11 cellular contexts compared by ENCODE assay signal in the genomic region with DNA sequence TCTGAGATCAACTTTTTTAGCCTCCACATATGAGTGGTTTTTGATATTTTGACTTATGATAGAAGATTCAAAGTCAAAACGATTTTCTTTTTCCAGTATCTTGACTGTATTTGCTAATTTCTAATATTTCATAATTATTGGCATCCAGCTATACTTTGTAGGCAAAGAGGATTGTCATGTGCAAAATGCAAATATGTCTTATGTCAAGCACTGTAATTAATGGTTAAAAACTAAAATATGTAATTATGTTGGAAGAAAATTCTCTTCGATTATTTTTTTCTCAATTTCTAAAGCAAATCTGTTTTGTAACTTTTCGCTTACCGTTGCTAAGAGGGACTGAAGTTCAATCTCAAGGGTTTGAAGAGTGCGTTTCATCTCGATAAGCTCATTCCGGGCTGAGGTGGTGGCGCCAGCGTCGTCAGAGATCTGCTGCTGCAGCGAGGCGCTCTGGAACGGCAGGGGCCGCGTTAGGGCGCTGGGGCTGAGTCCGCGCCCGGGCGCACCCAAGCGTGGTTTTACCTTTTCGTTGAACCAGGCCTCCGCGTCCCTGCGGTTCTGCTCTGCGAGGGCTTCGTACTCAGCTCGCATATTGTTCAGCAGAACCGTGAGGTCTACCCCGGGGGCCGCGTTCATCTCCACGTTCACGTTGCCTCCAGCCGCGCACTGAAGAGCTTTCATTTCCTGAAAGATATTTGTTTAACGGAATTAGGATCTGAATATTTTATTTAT. TPM values are rescaled to one million over a fixed set of nuclear protein-coding genes. Genes with fewer than 3 reads are reported as not detected.
A peak's percentile ranks its signal among the peaks of the same experiment; 100 is the strongest.
DNase-seq lines count a peak whose midpoint lies in the region; ATAC-seq and TF ChIP-seq lines count a peak whose summit lies in the region.
"Had no signal": no experiment of that assay in that cellular context is flagged by ENCODE, and none has a peak within 500 bp of the region (broad histone marks: within the 10 kb centered on the region; RNA-seq: fewer than 3 reads in every experiment).

No MANE protein-coding gene starts in this region.

- ATAC-seq in GM19324 (IDR thresholded peaks at IDR 0.05; ENCODE audit: low FRiP score, unreplicated experiment), result no peak
- ATAC-seq in GM21825 (IDR thresholded peaks at IDR 0.05; ENCODE audit: unreplicated experiment), result no peak

- no peak for TF ChIP-seq POLR2A in erythroblast (IDR thresholded peaks at IDR 0.05; ENCODE audit: low read length)

- intact Hi-C loops in activated CD4-positive, alpha-beta T cell treated with anti-CD3 and anti-CD28 coated beads, Interleukin-2, amount 10 ng/mL, durations not matched to agents 24 days and 14 days (cut with micrococcal nuclease), result no loop called here

- no peaks in the 10 kb centered on the region for H3K4me1 Mint-ChIP-seq in activated CD4-positive, alpha-beta T cell treated with anti-CD3 and anti-CD28 coated beads, Interleukin-2, amount 10 ng/mL, durations not matched to agents 24 days and 14 days
- no peaks in the 10 kb centered on the region for H3K4me1 Mint-ChIP-seq in stimulated activated naive CD8-positive, alpha-beta T cell treated with anti-CD3 and anti-CD28 coated beads, Interleukin-15, Interleukin-2, amounts not matched to agents 100 ng/mL and 50 ng/mL, for 24 hours (ENCODE audit: low read depth)

- H3K27ac Mint-ChIP-seq in activated CD4-positive, alpha-beta T cell treated with anti-CD3 and anti-CD28 coated beads, Interleukin-2, amount 10 ng/mL, durations not matched to agents 24 days and 14 days, result no peak overlapping the region
- H3K27ac Mint-ChIP-seq in stimulated activated naive CD8-positive, alpha-beta T cell treated with anti-CD3 and anti-CD28 coated beads, Interleukin-15, Interleukin-2, amounts not matched to agents 100 ng/mL and 50 ng/mL, for 24 hours, result no peak overlapping the region
- H3K27ac Mint-ChIP-seq: brain, type B pancreatic cell had no signal

- no peak for TF ChIP-seq CTCF in fibroblast of villous mesenchyme (IDR thresholded peaks at IDR 0.05; ENCODE audit: insufficient read depth, low read depth, low read length)

- no peaks in the 10 kb centered on the region for H3K9me3 Mint-ChIP-seq in activated CD4-positive, alpha-beta T cell treated with anti-CD3 and anti-CD28 coated beads, Interleukin-2, amount 10 ng/mL, durations not matched to agents 24 days and 14 days
- no peaks in the 10 kb centered on the region for H3K9me3 Mint-ChIP-seq in stimulated activated naive CD8-positive, alpha-beta T cell treated with anti-CD3 and anti-CD28 coated beads, Interleukin-15, Interleukin-2, amounts not matched to agents 100 ng/mL and 50 ng/mL, for 24 hours
- H3K9me3 Mint-ChIP-seq: brain, type B pancreatic cell had no signal

- peak overlapping the region; percentile 9 for H3K4me3 ChIP-seq in fibroblast of villous mesenchyme (ENCODE audit: low read depth, low read length)

- no peaks in the 10 kb centered on the region for H3K36me3 Mint-ChIP-seq in activated CD4-positive, alpha-beta T cell treated with anti-CD3 and anti-CD28 coated beads, Interleukin-2, amount 10 ng/mL, durations not matched to agents 24 days and 14 days (ENCODE audit: low read depth)
- no peaks in the 10 kb centered on the region for H3K36me3 Mint-ChIP-seq in stimulated activated naive CD8-positive, alpha-beta T cell treated with anti-CD3 and anti-CD28 coated beads, Interleukin-15, Interleukin-2, amounts not matched to agents 100 ng/mL and 50 ng/mL, for 24 hours (ENCODE audit: low read depth)
- H3K36me3 Mint-ChIP-seq: brain, type B pancreatic cell had no signal

- peaks cover 51% of the 10 kb centered on the region for H3K27me3 Mint-ChIP-seq in activated CD4-positive, alpha-beta T cell treated with anti-CD3 and anti-CD28 coated beads, Interleukin-2, amount 10 ng/mL, durations not matched to agents 24 days and 14 days
- H3K27me3 Mint-ChIP-seq in stimulated activated naive CD8-positive, alpha-beta T cell treated with anti-CD3 and anti-CD28 coated beads, Interleukin-15, Interleukin-2, amounts not matched to agents 100 ng/mL and 50 ng/mL, for 24 hours, result peaks cover 78% of the 10 kb centered on the region

- peak overlapping the region; percentile 15 for H3K4me3 Mint-ChIP-seq in activated CD4-positive, alpha-beta T cell treated with anti-CD3 and anti-CD28 coated beads, Interleukin-2, amount 10 ng/mL, durations not matched to agents 24 days and 14 days
- H3K4me3 Mint-ChIP-seq in stimulated activated naive CD8-positive, alpha-beta T cell treated with anti-CD3 and anti-CD28 coated beads, Interleukin-15, Interleukin-2, amounts not matched to agents 100 ng/mL and 50 ng/mL, for 24 hours, result peak overlapping the region; percentile 31
- H3K4me3 Mint-ChIP-seq: brain, type B pancreatic cell had no signal

- DNase-seq in NCI-H345 (lab: John Stamatoyannopoulos, UW), result peak; percentile 7
- DNase-seq in NCI-H345 treated with DMSO at 0.1 percent for 48 hours (lab: John Stamatoyannopoulos, UW; ENCODE audit: unreplicated experiment), result no peak
- DNase-seq in activated CD4-positive, alpha-beta T cell treated with anti-CD3 and anti-CD28 coated beads, Interleukin-2, amount 10 ng/mL, durations not matched to agents 24 days and 14 days, result no peak
- no peak for DNase-seq in fibroblast of villous mesenchyme (ENCODE audit: low read depth)
- DNase-seq in erythroblast (lab: John Stamatoyannopoulos, UW), result no peak

RNA-seq across cellular contexts. Expression of gene KRT27, which starts 3.0 kb away (rescaled TPM):
- total RNA-seq in activated CD4-positive, alpha-beta T cell treated with anti-CD3 and anti-CD28 coated beads, Interleukin-2, amount 10 ng/mL, durations not matched to agents 24 days and 14 days, result not detected in 2 replicates
- total RNA-seq in fibroblast of villous mesenchyme, result not detected in 2 replicates
- total RNA-seq: renal cortical epithelial cell had no signal

RNA-seq across cellular contexts. Expression of gene KRT26, which starts 7.3 kb away (rescaled TPM):
- total RNA-seq in activated CD4-positive, alpha-beta T cell treated with anti-CD3 and anti-CD28 coated beads, Interleukin-2, amount 10 ng/mL, durations not matched to agents 24 days and 14 days, result not detected in 2 replicates
- not detected in 2 replicates for total RNA-seq in fibroblast of villous mesenchyme
- total RNA-seq: renal cortical epithelial cell had no signal

RNA-seq across cellular contexts. Expression of gene KRT28, which starts 20.4 kb away (rescaled TPM):
- total RNA-seq in activated CD4-positive, alpha-beta T cell treated with anti-CD3 and anti-CD28 coated beads, Interleukin-2, amount 10 ng/mL, durations not matched to agents 24 days and 14 days, result not detected in 2 replicates
- not detected in 2 replicates for total RNA-seq in fibroblast of villous mesenchyme
- total RNA-seq: renal cortical epithelial cell had no signal

RNA-seq across cellular contexts. Expression of gene KRT25, which starts 24.2 kb away (rescaled TPM):
- total RNA-seq in activated CD4-positive, alpha-beta T cell treated with anti-CD3 and anti-CD28 coated beads, Interleukin-2, amount 10 ng/mL, durations not matched to agents 24 days and 14 days, result not detected in 2 replicates
- total RNA-seq in fibroblast of villous mesenchyme, result not detected in 2 replicates
- total RNA-seq: renal cortical epithelial cell had no signal

RNA-seq across cellular contexts. Expression of gene KRT10, which starts 43.1 kb away (rescaled TPM):
- total RNA-seq in activated CD4-positive, alpha-beta T cell treated with anti-CD3 and anti-CD28 coated beads, Interleukin-2, amount 10 ng/mL, durations not matched to agents 24 days and 14 days, result 26.4 and 27.8 TPM in 2 replicates
- 3.0 and 3.2 TPM in 2 replicates for total RNA-seq in fibroblast of villous mesenchyme
